Comparison of ENCODE assay signal across 5 cellular contexts in genomic region chr7:35921338-35921737, GRCh38.
A peak's percentile ranks its signal among the peaks of the same experiment; 100 is the strongest.
DNase-seq lines count a peak whose midpoint lies in the region.
"Not testable (repeated sequence)": the region's sequence is repeated elsewhere in the genome, so short reads cannot be mapped to it uniquely, and the experiment has no call there.

No MANE protein-coding gene starts in this region.

- H3K27ac ChIP-seq in SJCRH30 = not testable (repeated sequence)

- not testable (repeated sequence) for H3K27me3 ChIP-seq in SJCRH30

- H3K9me3 ChIP-seq in SJCRH30 (replicated peaks) = not testable (repeated sequence)

- not testable (repeated sequence) for H3K36me3 ChIP-seq in SJCRH30

- H3K4me3 ChIP-seq in SJCRH30 = not testable (repeated sequence)

- not testable (repeated sequence) for H3K4me1 ChIP-seq in SJCRH30

- DNase-seq in NCI-H2171 (lab: John Stamatoyannopoulos, UW) (peak; percentile 5), NCI-H2171 treated with DMSO at 0.1 percent for 48 hours (lab: John Stamatoyannopoulos, UW) (peak; percentile 76), SJCRH30 (peak; percentile 26 to 51), SK-N-DZ (ENCODE audit: low spot score) (peak; percentile 55), myocyte (ENCODE audit: low read depth) (peak; percentile 32)

Comparison
In these comparisons a context has a peak if more than half of its experiments do, and no peak if none do; other contexts are left out.
1. DNase-seq: peak in every context shown above with its lines; median percentile 76 in NCI-H2171 treated with DMSO at 0.1 percent for 48 hours; 55 in SK-N-DZ; 38 in SJCRH30; 32 in myocyte; 5 in NCI-H2171.